15 cellular contexts compared by ENCODE assay signal in the genomic region with DNA sequence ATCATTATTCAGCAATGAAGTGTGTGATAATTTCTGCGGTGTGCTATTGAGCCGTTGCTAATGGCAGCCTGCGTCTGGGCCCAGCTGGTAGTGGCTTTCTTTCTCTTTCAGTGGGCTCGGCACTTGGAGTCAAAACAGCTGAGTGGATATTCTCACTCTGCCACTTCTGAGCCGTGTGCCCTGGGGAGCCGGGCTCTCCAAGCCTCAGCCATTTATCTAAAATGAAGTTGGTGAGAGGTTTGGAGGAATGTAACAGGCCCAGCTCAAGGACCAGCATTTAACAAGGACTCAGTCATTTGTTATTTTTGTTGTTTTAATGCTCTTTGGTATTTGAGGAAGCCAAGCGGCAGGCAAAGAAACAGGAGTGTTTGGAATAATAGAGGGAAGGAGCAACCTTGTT.
DNase-seq lines count a peak whose midpoint lies in the region; ATAC-seq and TF ChIP-seq lines count a peak whose summit lies in the region.
"Had no signal": no experiment of that assay in that cellular context is flagged by ENCODE, and none has a peak within 500 bp of the region (broad histone marks: within the 10 kb centered on the region; RNA-seq: fewer than 3 reads in every experiment).

No MANE protein-coding gene starts in this region.

- H3K23ac ChIP-seq in mesenchymal stem cell (ENCODE audit: low read length in 2 of 2), result no peak overlapping the region

- no peak overlapping the region for H2AFZ ChIP-seq in mesenchymal stem cell (ENCODE audit: low read depth, low read length)

- H3K4ac ChIP-seq in mesenchymal stem cell (ENCODE audit: low read depth in 1 of 2, low read length in 2 of 2), result no peak overlapping the region

- ATAC-seq in GM18907 (IDR thresholded peaks at IDR 0.05; ENCODE audit: unreplicated experiment) (no peak), HG02938 (IDR thresholded peaks at IDR 0.05; ENCODE audit: unreplicated experiment) (no peak)
- ATAC-seq: stimulated activated naive B cell treated with anti-CD40 and anti-IgM and Interleukin-4, amounts not matched to agents 10 μg/mL and 1 μg/mL and 100 μg/mL, for 72 hours had no signal

- H3K79me1 ChIP-seq in mesenchymal stem cell (replicated peaks; ENCODE audit: low read length, poor library complexity, severe bottlenecking), result no peaks in the 10 kb centered on the region

- H4K8ac ChIP-seq in mesenchymal stem cell (ENCODE audit: low read length), result no peak overlapping the region

- H2BK15ac ChIP-seq in mesenchymal stem cell (ENCODE audit: low read depth, poor library complexity, severe bottlenecking), result no peak overlapping the region

- H2BK120ac ChIP-seq in mesenchymal stem cell (ENCODE audit: low read depth, low read length), result no peak overlapping the region

- no peak overlapping the region for H3K4me3 Mint-ChIP-seq in mesothelial cell of epicardium
- H3K4me3 Mint-ChIP-seq: activated CD4-positive, alpha-beta memory T cell treated with anti-CD3 and anti-CD28 coated beads for 36 hours; stimulated activated naive B cell treated with anti-CD40 and anti-IgM and Interleukin-4, amounts not matched to agents 10 μg/mL and 1 μg/mL and 100 μg/mL, for 72 hours had no signal

- intact Hi-C loops in ascending aorta (cut with DNase I), result no loop called here

- H3K4me2 ChIP-seq in mesenchymal stem cell (ENCODE audit: low read length, poor library complexity, severe bottlenecking), result no peak overlapping the region

- H3K27me3 ChIP-seq in ascending aorta (no peaks in the 10 kb centered on the region), mesenchymal stem cell (ENCODE audit: control insufficient read depth in 1 of 2, insufficient read depth in 1 of 2, low read length in 2 of 2) (peaks cover 0 to 5% of the 10 kb centered on the region in 2 experiments)

- no peak overlapping the region for H4K91ac ChIP-seq in mesenchymal stem cell (ENCODE audit: low read length)

- H3K27ac ChIP-seq in ascending aorta, result peak overlapping the region; percentile 6 to 44
- H3K27ac ChIP-seq in mesenchymal stem cell (ENCODE audit: low read length, poor library complexity, severe bottlenecking), result no peak overlapping the region

- H3K36me3 ChIP-seq in ascending aorta (no peaks in the 10 kb centered on the region), mesenchymal stem cell (ENCODE audit: control insufficient read depth in 1 of 2, insufficient read depth in 2 of 2, low read depth in 1 of 2, low read length in 2 of 2) (no peaks in the 10 kb centered on the region)

- no peak overlapping the region for H3K14ac ChIP-seq in mesenchymal stem cell (ENCODE audit: low read length in 2 of 2)

- no peaks in the 10 kb centered on the region for H3K9me3 ChIP-seq in ascending aorta
- H3K9me3 ChIP-seq in mesenchymal stem cell (ENCODE audit: control insufficient read depth, low read length), result peaks cover 13% of the 10 kb centered on the region

- no peaks in the 10 kb centered on the region for H3K36me3 Mint-ChIP-seq in mesothelial cell of epicardium
- H3K36me3 Mint-ChIP-seq: activated CD4-positive, alpha-beta memory T cell treated with anti-CD3 and anti-CD28 coated beads for 36 hours; stimulated activated naive B cell treated with anti-CD40 and anti-IgM and Interleukin-4, amounts not matched to agents 10 μg/mL and 1 μg/mL and 100 μg/mL, for 72 hours had no signal

- no peak for TF ChIP-seq CTCF in AG10803 (conservative IDR thresholded peaks at IDR 0.05; ENCODE audit: low read length)
- no peak for TF ChIP-seq CTCF in ascending aorta (IDR thresholded peaks at IDR 0.05)
- TF ChIP-seq CTCF in mesothelial cell of epicardium (IDR thresholded peaks at IDR 0.05; ENCODE audit: unreplicated experiment), result no peak

- peaks cover 18% of the 10 kb centered on the region for H3K4me1 Mint-ChIP-seq in mesothelial cell of epicardium
- H3K4me1 Mint-ChIP-seq: stimulated activated naive B cell treated with anti-CD40 and anti-IgM and Interleukin-4, amounts not matched to agents 10 μg/mL and 1 μg/mL and 100 μg/mL, for 72 hours had no signal

- H2AK5ac ChIP-seq in mesenchymal stem cell (ENCODE audit: low read length, severe bottlenecking), result no peak overlapping the region

- H3K27ac Mint-ChIP-seq in mesothelial cell of epicardium, result peak overlapping the region; percentile 88
- H3K27ac Mint-ChIP-seq: activated CD4-positive, alpha-beta memory T cell treated with anti-CD3 and anti-CD28 coated beads for 36 hours; stimulated activated naive B cell treated with anti-CD40 and anti-IgM and Interleukin-4, amounts not matched to agents 10 μg/mL and 1 μg/mL and 100 μg/mL, for 72 hours had no signal

- H2BK12ac ChIP-seq in mesenchymal stem cell (ENCODE audit: low read length in 2 of 2), result no peak overlapping the region

- no peak overlapping the region for H2BK5ac ChIP-seq in mesenchymal stem cell (ENCODE audit: low read depth, low read length, poor library complexity, severe bottlenecking)

- peaks cover 14% of the 10 kb centered on the region for H3K9me3 Mint-ChIP-seq in mesothelial cell of epicardium
- H3K9me3 Mint-ChIP-seq: activated CD4-positive, alpha-beta memory T cell treated with anti-CD3 and anti-CD28 coated beads for 36 hours had no signal

- no peak overlapping the region for H3K9ac ChIP-seq in mesenchymal stem cell (ENCODE audit: low read length)

- DNase-seq in AG10803 (ENCODE audit: low read depth) (peak; percentile 8), NCI-H1092 treated with DMSO at 0.1 percent for 48 hours (lab: John Stamatoyannopoulos, UW) (peak; percentile 97), ascending aorta (ENCODE audit: low spot score in 2 of 2) (no peak), mesothelial cell of epicardium (ENCODE audit: low spot score in 2 of 2, unreplicated experiment in 2 of 2) (no peak), mesenchymal stem cell (no peak), C1 segment of cervical spinal cord (lab: John Stamatoyannopoulos, UW) (no peak)
- DNase-seq: activated CD4-positive, alpha-beta memory T cell treated with anti-CD3 and anti-CD28 coated beads for 36 hours; activated effector memory CD4-positive, alpha-beta T cell treated with Interleukin-2 at 50 U/mL for 16 hours; Karpas-422; NCI-H82; SIG-M5; stimulated activated CD4-positive, alpha-beta T cell treated with anti-CD3 and anti-CD28 coated beads, Interleukin-4, amount 100 ng/mL, for 24 hours; stimulated activated naive B cell treated with anti-CD40 and anti-IgM and Interleukin-4, amounts not matched to agents 10 μg/mL and 1 μg/mL and 100 μg/mL, for 72 hours had no signal

- H3K4me1 ChIP-seq in ascending aorta (no peaks in the 10 kb centered on the region), mesenchymal stem cell (ENCODE audit: control insufficient read depth, insufficient read depth, low read depth, low read length) (no peaks in the 10 kb centered on the region)

- WGBS in mesenchymal stem cell, result 67% methylated on average over 7 of the region's 7 CpGs

- no peak overlapping the region for H3K4me3 ChIP-seq in AG10803 (ENCODE audit: low read length)
- H3K4me3 ChIP-seq in ascending aorta, result no peak overlapping the region
- no peak overlapping the region for H3K4me3 ChIP-seq in mesenchymal stem cell (ENCODE audit: insufficient read depth in 1 of 2, low read depth in 1 of 2, low read length in 2 of 2)

- no peak overlapping the region for H3K18ac ChIP-seq in mesenchymal stem cell (ENCODE audit: low read depth in 1 of 2, low read length in 2 of 2)

- H3K27me3 Mint-ChIP-seq in mesothelial cell of epicardium (ENCODE audit: low read depth), result no peaks in the 10 kb centered on the region

Comparison
In these comparisons a context has a peak if more than half of its experiments do, and no peak if none do; other contexts are left out.
1. DNase-seq: peak in AG10803 (single experiment) and NCI-H1092 treated with DMSO at 0.1 percent for 48 hours (single experiment); none in ascending aorta (0 of 2), mesothelial cell of epicardium (0 of 2), mesenchymal stem cell (single experiment) and C1 segment of cervical spinal cord (0 of 14).